In the genomic region with DNA sequence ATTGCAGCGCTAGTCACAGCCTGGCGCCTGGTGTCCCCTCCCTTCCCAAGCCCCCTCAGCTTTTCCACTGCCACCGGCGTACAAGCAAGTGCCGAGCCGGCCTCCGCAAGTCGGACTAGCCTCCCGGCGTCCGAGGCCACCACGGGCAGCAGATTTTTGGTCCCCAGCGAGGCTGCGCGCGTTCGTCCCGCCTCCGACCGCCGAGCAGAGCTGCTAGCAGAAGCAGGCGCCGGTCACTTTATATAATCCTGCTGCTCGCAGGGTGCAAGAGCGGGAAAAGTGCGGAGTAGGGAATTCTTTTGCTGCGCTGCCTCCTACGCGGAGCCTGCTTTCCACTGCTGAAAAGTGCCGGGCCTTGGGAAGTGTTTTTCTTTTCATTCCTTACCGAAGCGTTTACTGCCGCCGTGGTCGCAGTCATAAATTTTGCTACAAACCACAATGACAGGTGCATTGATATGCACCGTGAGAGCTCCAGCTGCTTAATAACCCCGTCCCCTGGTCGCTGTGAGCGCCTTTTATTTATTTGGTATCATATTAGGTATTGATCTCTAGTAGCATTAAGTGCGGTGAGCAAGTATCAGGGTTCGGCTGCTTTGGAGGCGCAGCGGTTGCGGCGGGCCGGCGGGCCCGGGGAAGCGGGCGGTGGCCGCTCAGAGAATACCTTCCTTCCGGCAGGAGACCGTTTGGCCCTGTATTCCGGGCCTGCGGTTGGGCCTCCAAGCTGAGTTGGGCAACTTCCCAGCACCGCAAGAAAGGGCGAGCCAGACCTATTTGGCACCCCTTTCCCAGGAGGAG, we compare ENCODE assay signal across 2 cellular contexts.
TF ChIP-seq lines count a peak whose summit lies in the region.

No MANE protein-coding gene starts in this region.

TF ChIP-seq in K562, 482 proteins besides CTCF, POLR2A, EP300 and RAD21:
- TF ChIP-seq, protein P1, sequence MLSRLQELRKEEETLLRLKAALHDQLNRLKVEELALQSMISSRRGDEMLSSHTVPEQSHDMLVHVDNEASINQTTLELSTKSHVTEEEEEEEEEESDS (CRISPR knock-in tag; IDR thresholded peaks at IDR 0.05) = no peak
- TF ChIP-seq CHD2 (IDR thresholded peaks at IDR 0.05; ENCODE audit: low read depth, low read length) (no peak), SAFB (IDR thresholded peaks at IDR 0.05; ENCODE audit: borderline replicate concordance, low read depth, low read length) (no peak), RFX1 (IDR thresholded peaks at IDR 0.05) (no peak), MEIS2 (IDR thresholded peaks at IDR 0.05; ENCODE audit: partially characterized antibody) (peak; percentile 43), ZNF707 (CRISPR knock-in tag; conservative IDR thresholded peaks at IDR 0.05) (no peak), EZH2 (IDR thresholded peaks at IDR 0.05; ENCODE audit: borderline replicate concordance, low read depth, low read length) (peak; percentile 74; the same call in 1 of the 2 replicates), SREBF1 (IDR thresholded peaks at IDR 0.05; ENCODE audit: borderline replicate concordance, low read depth, low read length) (no peak)
- TF ChIP-seq, protein P2, sequence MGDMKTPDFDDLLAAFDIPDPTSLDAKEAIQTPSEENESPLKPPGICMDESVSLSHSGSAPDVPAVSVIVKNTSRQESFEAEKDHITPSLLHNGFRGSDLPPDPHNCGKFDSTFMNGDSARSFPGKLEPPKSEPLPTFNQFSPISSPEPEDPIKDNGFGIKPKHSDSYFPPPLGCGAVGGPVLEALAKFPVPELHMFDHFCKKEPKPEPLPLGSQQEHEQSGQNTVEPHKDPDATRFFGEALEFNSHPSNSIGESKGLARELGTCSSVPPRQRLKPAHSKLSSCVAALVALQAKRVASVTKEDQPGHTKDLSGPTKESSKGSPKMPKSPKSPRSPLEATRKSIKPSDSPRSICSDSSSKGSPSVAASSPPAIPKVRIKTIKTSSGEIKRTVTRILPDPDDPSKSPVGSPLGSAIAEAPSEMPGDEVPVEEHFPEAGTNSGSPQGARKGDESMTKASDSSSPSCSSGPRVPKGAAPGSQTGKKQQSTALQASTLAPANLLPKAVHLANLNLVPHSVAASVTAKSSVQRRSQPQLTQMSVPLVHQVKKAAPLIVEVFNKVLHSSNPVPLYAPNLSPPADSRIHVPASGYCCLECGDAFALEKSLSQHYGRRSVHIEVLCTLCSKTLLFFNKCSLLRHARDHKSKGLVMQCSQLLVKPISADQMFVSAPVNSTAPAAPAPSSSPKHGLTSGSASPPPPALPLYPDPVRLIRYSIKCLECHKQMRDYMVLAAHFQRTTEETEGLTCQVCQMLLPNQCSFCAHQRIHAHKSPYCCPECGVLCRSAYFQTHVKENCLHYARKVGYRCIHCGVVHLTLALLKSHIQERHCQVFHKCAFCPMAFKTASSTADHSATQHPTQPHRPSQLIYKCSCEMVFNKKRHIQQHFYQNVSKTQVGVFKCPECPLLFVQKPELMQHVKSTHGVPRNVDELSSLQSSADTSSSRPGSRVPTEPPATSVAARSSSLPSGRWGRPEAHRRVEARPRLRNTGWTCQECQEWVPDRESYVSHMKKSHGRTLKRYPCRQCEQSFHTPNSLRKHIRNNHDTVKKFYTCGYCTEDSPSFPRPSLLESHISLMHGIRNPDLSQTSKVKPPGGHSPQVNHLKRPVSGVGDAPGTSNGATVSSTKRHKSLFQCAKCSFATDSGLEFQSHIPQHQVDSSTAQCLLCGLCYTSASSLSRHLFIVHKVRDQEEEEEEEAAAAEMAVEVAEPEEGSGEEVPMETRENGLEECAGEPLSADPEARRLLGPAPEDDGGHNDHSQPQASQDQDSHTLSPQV (IDR thresholded peaks at IDR 0.05) = no peak
- TF ChIP-seq, protein P3, sequence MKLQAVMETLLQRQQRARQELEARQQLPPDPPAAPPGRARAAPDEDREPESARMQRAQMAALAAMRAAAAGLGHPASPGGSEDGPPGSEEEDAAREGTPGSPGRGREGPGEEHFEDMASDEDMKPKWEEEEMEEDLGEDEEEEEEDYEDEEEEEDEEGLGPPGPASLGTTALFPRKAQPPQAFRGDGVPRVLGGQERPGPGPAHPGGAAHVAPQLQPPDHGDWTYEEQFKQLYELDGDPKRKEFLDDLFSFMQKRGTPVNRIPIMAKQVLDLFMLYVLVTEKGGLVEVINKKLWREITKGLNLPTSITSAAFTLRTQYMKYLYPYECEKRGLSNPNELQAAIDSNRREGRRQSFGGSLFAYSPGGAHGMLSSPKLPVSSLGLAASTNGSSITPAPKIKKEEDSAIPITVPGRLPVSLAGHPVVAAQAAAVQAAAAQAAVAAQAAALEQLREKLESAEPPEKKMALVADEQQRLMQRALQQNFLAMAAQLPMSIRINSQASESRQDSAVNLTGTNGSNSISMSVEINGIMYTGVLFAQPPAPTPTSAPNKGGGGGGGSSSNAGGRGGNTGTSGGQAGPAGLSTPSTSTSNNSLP (IDR thresholded peaks at IDR 0.05; ENCODE audit: borderline replicate concordance, low read depth, low read length) = no peak

TF ChIP-seq in neural cell, 6 proteins besides CTCF, POLR2A, EP300 and RAD21:
- TF ChIP-seq TAF1 (IDR thresholded peaks at IDR 0.05; ENCODE audit: low read depth) = no peak
- peak; percentile 82 for TF ChIP-seq EZH2 (IDR thresholded peaks at IDR 0.05; ENCODE audit: borderline replicate concordance, insufficient read depth, low read length, poor library complexity, severe bottlenecking)
- TF ChIP-seq POLR2AphosphoS5 (IDR thresholded peaks at IDR 0.05) = no peak
- TF ChIP-seq, protein P4, sequence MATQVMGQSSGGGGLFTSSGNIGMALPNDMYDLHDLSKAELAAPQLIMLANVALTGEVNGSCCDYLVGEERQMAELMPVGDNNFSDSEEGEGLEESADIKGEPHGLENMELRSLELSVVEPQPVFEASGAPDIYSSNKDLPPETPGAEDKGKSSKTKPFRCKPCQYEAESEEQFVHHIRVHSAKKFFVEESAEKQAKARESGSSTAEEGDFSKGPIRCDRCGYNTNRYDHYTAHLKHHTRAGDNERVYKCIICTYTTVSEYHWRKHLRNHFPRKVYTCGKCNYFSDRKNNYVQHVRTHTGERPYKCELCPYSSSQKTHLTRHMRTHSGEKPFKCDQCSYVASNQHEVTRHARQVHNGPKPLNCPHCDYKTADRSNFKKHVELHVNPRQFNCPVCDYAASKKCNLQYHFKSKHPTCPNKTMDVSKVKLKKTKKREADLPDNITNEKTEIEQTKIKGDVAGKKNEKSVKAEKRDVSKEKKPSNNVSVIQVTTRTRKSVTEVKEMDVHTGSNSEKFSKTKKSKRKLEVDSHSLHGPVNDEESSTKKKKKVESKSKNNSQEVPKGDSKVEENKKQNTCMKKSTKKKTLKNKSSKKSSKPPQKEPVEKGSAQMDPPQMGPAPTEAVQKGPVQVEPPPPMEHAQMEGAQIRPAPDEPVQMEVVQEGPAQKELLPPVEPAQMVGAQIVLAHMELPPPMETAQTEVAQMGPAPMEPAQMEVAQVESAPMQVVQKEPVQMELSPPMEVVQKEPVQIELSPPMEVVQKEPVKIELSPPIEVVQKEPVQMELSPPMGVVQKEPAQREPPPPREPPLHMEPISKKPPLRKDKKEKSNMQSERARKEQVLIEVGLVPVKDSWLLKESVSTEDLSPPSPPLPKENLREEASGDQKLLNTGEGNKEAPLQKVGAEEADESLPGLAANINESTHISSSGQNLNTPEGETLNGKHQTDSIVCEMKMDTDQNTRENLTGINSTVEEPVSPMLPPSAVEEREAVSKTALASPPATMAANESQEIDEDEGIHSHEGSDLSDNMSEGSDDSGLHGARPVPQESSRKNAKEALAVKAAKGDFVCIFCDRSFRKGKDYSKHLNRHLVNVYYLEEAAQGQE (IDR thresholded peaks at IDR 0.05; ENCODE audit: borderline replicate concordance) = no peak
- TF ChIP-seq SMC3 (conservative IDR thresholded peaks at IDR 0.05; ENCODE audit: poor library complexity) = no peak
- no peak for TF ChIP-seq MXI1 (conservative IDR thresholded peaks at IDR 0.05; ENCODE audit: poor library complexity, severe bottlenecking)
